10 cellular contexts compared by ENCODE assay signal in genomic region chr1:15412843-15413242, GRCh38. TPM values are rescaled to one million over a fixed set of nuclear protein-coding genes. Genes with fewer than 3 reads are reported as not detected.
A peak's percentile ranks its signal among the peaks of the same experiment; 100 is the strongest.
DNase-seq lines count a peak whose midpoint lies in the region; ATAC-seq, FAIRE-seq and TF ChIP-seq lines count a peak whose summit lies in the region.
"Had no signal": no experiment of that assay in that cellular context is flagged by ENCODE, and none has a peak within 500 bp of the region (broad histone marks: within the 10 kb centered on the region; RNA-seq: fewer than 3 reads in every experiment).

No MANE protein-coding gene starts in this region.

- H3K9me3 Mint-ChIP-seq in activated T-cell treated with anti-CD3 and anti-CD28 coated beads, Interleukin-2, amount 50 U/mL, for 4 hours, result no peaks in the 10 kb centered on the region
- H3K9me3 Mint-ChIP-seq in GM23338, result no peaks in the 10 kb centered on the region; the same call in 2 of the 3 replicates

- no peak for FAIRE-seq in GM12878 (lab: Jason Lieb, UNC)

- H3K4me3 ChIP-seq in GM12878 (peak overlapping the region; percentile 97; the same call in 1 of the 2 replicates), mucosa of descending colon (no peak overlapping the region), testis (no peak overlapping the region), GM23338 (no peak overlapping the region)

- no peaks in the 10 kb centered on the region for H3F3A ChIP-seq in GM23338 (replicated peaks; ENCODE audit: low read depth)

- RAD21 ChIA-PET in GM12878 (lab: Charles Lee; ENCODE audit: unreplicated experiment), result interaction anchor here (1.1 to 1.6 kb wide), 4 partner anchors 9 to 90 kb away, joined by 3 to 10 read pairs (median 4); no protein-coding TSS in a partner anchor

- no peak for TF ChIP-seq EP300 in GM12878 (IDR thresholded peaks at IDR 0.05; ENCODE audit: borderline replicate concordance in 1 of 2, control insufficient read depth in 1 of 2, low read depth in 2 of 2, low read length in 2 of 2)

- TF ChIP-seq CTCF in GM12878 (IDR thresholded peaks at IDR 0.05 in 2 of 3, conservative IDR thresholded peaks at IDR 0.05 in 1 of 3; ENCODE audit: control insufficient read depth in 2 of 3, extremely low read depth in 1 of 3, insufficient read depth in 1 of 3, low read depth in 3 of 3, low read length in 3 of 3) (no peak), mucosa of descending colon (IDR thresholded peaks at IDR 0.05) (no peak), testis (IDR thresholded peaks at IDR 0.05) (no peak), GM23338 (conservative IDR thresholded peaks at IDR 0.05; ENCODE audit: low read depth in 2 of 2) (no peak)

- H2AFZ ChIP-seq in GM12878 (ENCODE audit: control insufficient read depth, low read depth, low read length), result no peak overlapping the region
- no peak overlapping the region for H2AFZ ChIP-seq in GM23338

- no peaks in the 10 kb centered on the region; the same call in 1 of the 2 replicates for H4K20me1 ChIP-seq in GM12878 (ENCODE audit: control insufficient read depth, insufficient read depth)
- H4K20me1 ChIP-seq in GM23338 (replicated peaks; ENCODE audit: insufficient read depth), result no peaks in the 10 kb centered on the region; the same call in 1 of the 2 replicates

- peak overlapping the region; percentile 94 for H3K4me3 Mint-ChIP-seq in activated T-cell treated with anti-CD3 and anti-CD28 coated beads, Interleukin-2, amount 50 U/mL, for 4 hours
- H3K4me3 Mint-ChIP-seq in GM23338, result no peak overlapping the region; the same call in 2 of the 3 replicates

- no peak overlapping the region for H3K27ac Mint-ChIP-seq in GM23338

- H3K9me3 ChIP-seq in GM12878 (replicated peaks; ENCODE audit: control insufficient read depth, insufficient read depth, low read length) (no peaks in the 10 kb centered on the region), mucosa of descending colon (no peaks in the 10 kb centered on the region), testis (no peaks in the 10 kb centered on the region)

- 90% methylated on average over 11 of the region's 11 CpGs for WGBS in GM12878 (ENCODE audit: insufficient coverage, insufficient replicate concordance, low lambda C conversion rate, missing lambda C conversion rate)
- WGBS in testis, 2 donors, result 65 to 77% methylated on average over 11 of the region's 11 CpGs

- H3K9ac ChIP-seq in GM12878 (ENCODE audit: control insufficient read depth, insufficient read depth, low read length), result peak overlapping the region; percentile 83; the same call in 1 of the 2 replicates

- intact Hi-C loops in GM12878 (cut with micrococcal nuclease; ENCODE audit: unreplicated experiment), result no loop called here
- intact Hi-C loops in mucosa of descending colon (cut with DNase I, micrococcal nuclease), result loop anchor here (5.0 kb wide), 2 partner anchors 76 to 91 kb away; no protein-coding TSS in a partner anchor
- intact Hi-C loops in testis (cut with DNase I; ENCODE audit: low total_unique reads), result no loop called here

- no peaks in the 10 kb centered on the region for H3K9me2 ChIP-seq in GM23338 (ENCODE audit: insufficient read depth)

- in situ Hi-C loops in GM12878 (cut with MboI), result no loop called here

- peaks cover 70% of the 10 kb centered on the region for H3K79me2 ChIP-seq in GM12878 (ENCODE audit: control insufficient read depth, insufficient read depth, low read length)
- H3K79me2 ChIP-seq in GM23338 (replicated peaks; ENCODE audit: insufficient read depth), result no peaks in the 10 kb centered on the region

- H3K4me1 Mint-ChIP-seq in activated T-cell treated with anti-CD3 and anti-CD28 coated beads, Interleukin-2, amount 50 U/mL, for 4 hours (ENCODE audit: low read depth), result peaks cover 68% of the 10 kb centered on the region
- H3K4me1 Mint-ChIP-seq in GM23338, result peaks cover 28% of the 10 kb centered on the region

- no peak for DNase-seq in activated T-cell treated with anti-CD3 and anti-CD28 coated beads, Interleukin-2, amount 50 U/mL, for 4 hours
- no peak for DNase-seq in activated T-cell treated with anti-CD3 and anti-CD28 coated beads, Interleukin-2, amount 50 U/mL, for 1 hour
- DNase-seq in GM12878 (ENCODE audit: low read depth, low spot score) (no peak), mucosa of descending colon (peak; percentile 76 to 84 (median 83)), testis (peak; percentile 65), GM23338 (ENCODE audit: low spot score) (no peak), DMS79 treated with DMSO at 0.1 percent for 48 hours (lab: John Stamatoyannopoulos, UW) (no peak), NCI-H226 (no peak)
- DNase-seq: foreskin keratinocyte had no signal

- SMC1A ChIA-PET in GM12878 (lab: Charles Lee; ENCODE audit: uncharacterized antibody, unreplicated experiment), result interaction anchor here (0.6 to 1.6 kb wide), 3 partner anchors 9 to 89 kb away, joined by 3 to 4 read pairs (median 3); no protein-coding TSS in a partner anchor

- peaks cover 15% of the 10 kb centered on the region for H3K36me3 Mint-ChIP-seq in activated T-cell treated with anti-CD3 and anti-CD28 coated beads, Interleukin-2, amount 50 U/mL, for 4 hours (ENCODE audit: insufficient read depth)
- no peaks in the 10 kb centered on the region for H3K36me3 Mint-ChIP-seq in GM23338 (ENCODE audit: low read depth)

- ATAC-seq in activated T-cell treated with anti-CD3 and anti-CD28 coated beads, Interleukin-2, amount 50 U/mL, for 4 hours, result no peak
- ATAC-seq in GM12878, result no peak
- ATAC-seq in mucosa of descending colon, result peak; percentile 29
- no peak for ATAC-seq in GM23338
- ATAC-seq: foreskin keratinocyte had no signal

- peaks cover 0 to 3% of the 10 kb centered on the region in 2 experiments; a peak in 1 of 4 replicates for H3K27me3 ChIP-seq in GM12878 (replicated peaks in 1 of 2; ENCODE audit: control insufficient read depth in 2 of 2, insufficient read depth in 2 of 2, low read length in 1 of 2)
- H3K27me3 ChIP-seq in testis, result no peaks in the 10 kb centered on the region
- H3K27me3 ChIP-seq in GM23338 (ENCODE audit: insufficient read depth), result peaks cover 24% of the 10 kb centered on the region
- H3K27me3 ChIP-seq: foreskin keratinocyte had no signal

- CTCF ChIA-PET in GM12878 (lab: Yijun Ruan, JAX), result interaction anchor here (1.0 to 2.1 kb wide), 3 partner anchors 11 to 90 kb away, joined by 4 to 14 read pairs (median 5); no protein-coding TSS in a partner anchor

- peak overlapping the region; percentile 97; the same call in 1 of the 2 replicates for H3K4me2 ChIP-seq in GM12878 (ENCODE audit: control insufficient read depth, insufficient read depth)
- no peak overlapping the region for H3K4me2 ChIP-seq in GM23338

- TF ChIP-seq RAD21 in GM12878 (IDR thresholded peaks at IDR 0.05; ENCODE audit: insufficient read depth, low read depth, low read length), result no peak

- H3K36me3 ChIP-seq in GM12878 (ENCODE audit: control insufficient read depth in 2 of 2, insufficient read depth in 2 of 2, low read length in 1 of 2) (peaks cover 0 to 2% of the 10 kb centered on the region in 2 experiments; a peak in 1 of 4 replicates), mucosa of descending colon (ENCODE audit: low read depth) (no peaks in the 10 kb centered on the region), testis (ENCODE audit: low read depth, missing control alignments) (no peaks in the 10 kb centered on the region), GM23338 (ENCODE audit: insufficient read depth) (no peaks in the 10 kb centered on the region)

- H3K27ac ChIP-seq in GM12878 (ENCODE audit: control insufficient read depth, insufficient read depth), result 0 out of 2 replicates have a peak overlapping the region, but pooled peaks have one; percentile 75
- H3K27ac ChIP-seq in testis, result peak overlapping the region; percentile 73 to 74
- H3K27ac ChIP-seq in GM23338 (ENCODE audit: low read depth), result no peak overlapping the region
- H3K27ac ChIP-seq: foreskin keratinocyte had no signal

- TF ChIP-seq POLR2A in GM12878 (IDR thresholded peaks at IDR 0.05; ENCODE audit: low read depth, low read length), result no peak
- TF ChIP-seq POLR2A in testis (IDR thresholded peaks at IDR 0.05), result no peak

- BruUV-seq in GM12878 (replicated peaks; lab: Mats Ljungman, UMichigan), result no TSS peak

- POLR2A ChIA-PET in GM12878 (lab: Charles Lee), result interaction anchor here (0.5 to 1.3 kb wide), 2 partner anchors 10 to 975 kb away, joined by 3 to 4 read pairs; no protein-coding TSS in a partner anchor

- H3K4me1 ChIP-seq in GM12878 (ENCODE audit: control insufficient read depth, insufficient read depth, low read length), result peaks cover 48% of the 10 kb centered on the region
- peaks cover 63% of the 10 kb centered on the region for H3K4me1 ChIP-seq in mucosa of descending colon (ENCODE audit: low read depth)
- peaks cover 49% of the 10 kb centered on the region for H3K4me1 ChIP-seq in testis
- peaks cover 10% of the 10 kb centered on the region for H3K4me1 ChIP-seq in GM23338 (ENCODE audit: insufficient read depth)

- H3K27me3 Mint-ChIP-seq in activated T-cell treated with anti-CD3 and anti-CD28 coated beads, Interleukin-2, amount 50 U/mL, for 4 hours (ENCODE audit: low read depth), result no peaks in the 10 kb centered on the region
- H3K27me3 Mint-ChIP-seq in GM23338 (ENCODE audit: insufficient read depth, low read depth, poor library complexity), result peaks cover 22% of the 10 kb centered on the region

RNA-seq across cellular contexts. Expression of gene EFHD2, which starts 3.2 kb away (rescaled TPM):
- total RNA-seq in activated T-cell treated with anti-CD3 and anti-CD28 coated beads, Interleukin-2, amount 50 U/mL, for 4 hours, result 10 to 100 TPM; 79.5 to 81.7 (median 80.0) TPM
- 16.2 and 21.3 TPM in 2 replicates for total RNA-seq in GM12878 (2013; cell fraction: nucleolus; rRNA removed)
- total RNA-seq in GM12878 (2014; rRNA removed), result 68.9 and 85.1 TPM in 2 replicates
- 25.7 and 31.5 TPM in 2 replicates for total RNA-seq in GM12878 (2014; rRNA removed; fragmentation: Illumina TruSeq; extraction: Trizol)
- total RNA-seq in GM12878 (2021), result 106 and 107 TPM in 2 replicates
- 21.5 TPM for polyA plus RNA-seq in GM12878 (2011; ENCODE audit: low read depth)
- 27.6 and 47.2 TPM in 2 replicates for polyA plus RNA-seq in GM12878 (2011; rRNA removed)
- polyA plus RNA-seq in GM12878 (2011; cell fraction: cytosol; rRNA removed), result 57.7 and 83.4 TPM in 2 replicates
- 55.8 and 67.2 TPM in 2 replicates for polyA plus RNA-seq in GM12878 (2011; cell fraction: nucleus; rRNA removed)
- 54.9 and 67.3 TPM in 2 replicates for polyA plus RNA-seq in GM12878 (2012)
- polyA plus RNA-seq in GM12878 (2014; fragmentation: Illumina TruSeq; extraction: Trizol), result 8.7 and 31.3 TPM in 2 replicates
- polyA plus RNA-seq in GM12878 (2014; fragmentation: Nextera tagmentation; extraction: Ambion mirVana), result 1 to 10 TPM; 4.0 to 6.6 TPM
- 99.2 and 126 TPM in 2 replicates for polyA plus RNA-seq in GM12878 (2014; rRNA removed)
- 100 to 1,000 TPM in 1 of 2 experiments, 10 to 100 TPM in 1; 96.3 to 114 TPM for polyA plus RNA-seq in GM12878 (2016; fragmentation: Nextera tagmentation; extraction: Ambion mirVana)
- polyA minus RNA-seq in GM12878 (2011; rRNA and poly(A)+ RNA removed), result 13.5 and 27.4 TPM in 2 replicates
- polyA minus RNA-seq in GM12878 (2011; cell fraction: cytosol; rRNA and poly(A)+ RNA removed), result 21.4 and 25.4 TPM in 2 replicates
- 6.2 and 10.5 TPM in 2 replicates for polyA minus RNA-seq in GM12878 (2011; cell fraction: nucleus; rRNA and poly(A)+ RNA removed)
- total RNA-seq in mucosa of descending colon, result 100 to 1,000 TPM in 2 of 3 donors, 10 to 100 TPM in 1; 89.5 to 197 (median 154) TPM
- total RNA-seq in testis, result 100 to 1,000 TPM; 308 to 384 TPM
- 146 TPM for polyA plus RNA-seq in testis (ENCODE audit: insufficient read depth, low read depth, low replicate concordance)
- 22.8 and 23.7 TPM in 2 replicates for total RNA-seq in GM23338 (2014; rRNA removed; shearing (Covaris generic))
- polyA plus RNA-seq in GM23338 (2016; fragmentation: Nextera tagmentation; extraction: Ambion mirVana), result 19.3 and 22.8 TPM in 2 replicates

RNA-seq across cellular contexts. Expression of gene CTRC, which starts 25.4 kb away (rescaled TPM):
- total RNA-seq in activated T-cell treated with anti-CD3 and anti-CD28 coated beads, Interleukin-2, amount 50 U/mL, for 4 hours, result 1 to 10 TPM; 1.4 to 2.6 (median 1.5) TPM
- total RNA-seq in GM12878 (2013; cell fraction: nucleolus; rRNA removed), result not detected in 2 replicates
- total RNA-seq in GM12878 (2014; rRNA removed), result not detected in 2 replicates
- not detected in 2 replicates for total RNA-seq in GM12878 (2014; rRNA removed; fragmentation: Illumina TruSeq; extraction: Trizol)
- 1.5 and 1.9 TPM in 2 replicates for total RNA-seq in GM12878 (2021)
- polyA plus RNA-seq in GM12878 (2011; ENCODE audit: low read depth), result not detected
- polyA plus RNA-seq in GM12878 (2011; rRNA removed), result not detected in 2 replicates
- polyA plus RNA-seq in GM12878 (2011; cell fraction: cytosol; rRNA removed), result not detected in 2 replicates
- polyA plus RNA-seq in GM12878 (2011; cell fraction: nucleus; rRNA removed), result 0.22 TPM in 1 of 2 replicates, not detected in the other
- not detected in 2 replicates for polyA plus RNA-seq in GM12878 (2012)
- polyA plus RNA-seq in GM12878 (2014; fragmentation: Illumina TruSeq; extraction: Trizol), result 0.79 TPM in 1 of 2 replicates, not detected in the other
- not detected for polyA plus RNA-seq in GM12878 (2014; fragmentation: Nextera tagmentation; extraction: Ambion mirVana)
- 0.03 TPM in 1 of 2 replicates, not detected in the other for polyA plus RNA-seq in GM12878 (2014; rRNA removed)
- polyA plus RNA-seq in GM12878 (2016; fragmentation: Nextera tagmentation; extraction: Ambion mirVana), result not detected
- polyA minus RNA-seq in GM12878 (2011; rRNA and poly(A)+ RNA removed), result not detected in 2 replicates
- not detected in 2 replicates for polyA minus RNA-seq in GM12878 (2011; cell fraction: cytosol; rRNA and poly(A)+ RNA removed)
- polyA minus RNA-seq in GM12878 (2011; cell fraction: nucleus; rRNA and poly(A)+ RNA removed), result not detected in 2 replicates
- not detected for total RNA-seq in mucosa of descending colon
- under 1 TPM; 0.50 to 0.55 TPM for total RNA-seq in testis
- 0.83 TPM for polyA plus RNA-seq in testis (ENCODE audit: insufficient read depth, low read depth, low replicate concordance)
- total RNA-seq in GM23338 (2014; rRNA removed; shearing (Covaris generic)), result 0.24 TPM in 1 of 2 replicates, not detected in the other
- polyA plus RNA-seq in GM23338 (2016; fragmentation: Nextera tagmentation; extraction: Ambion mirVana), result not detected in 2 replicates
- total RNA-seq: foreskin keratinocyte, LHCN-M2 had no signal
- polyA plus RNA-seq: foreskin keratinocyte had no signal

RNA-seq across cellular contexts. Expression of gene CELA2A, which starts 43.7 kb away (rescaled TPM):
- under 1 TPM; 0.52 to 0.83 (median 0.53) TPM for total RNA-seq in activated T-cell treated with anti-CD3 and anti-CD28 coated beads, Interleukin-2, amount 50 U/mL, for 4 hours
- not detected in 2 replicates for total RNA-seq in GM12878 (2013; cell fraction: nucleolus; rRNA removed)
- total RNA-seq in GM12878 (2014; rRNA removed), result not detected in 2 replicates
- total RNA-seq in GM12878 (2014; rRNA removed; fragmentation: Illumina TruSeq; extraction: Trizol), result not detected in 2 replicates
- 0.90 and 1.5 TPM in 2 replicates for total RNA-seq in GM12878 (2021)
- not detected for polyA plus RNA-seq in GM12878 (2011; ENCODE audit: low read depth)
- not detected in 2 replicates for polyA plus RNA-seq in GM12878 (2011; rRNA removed)
- not detected in 2 replicates for polyA plus RNA-seq in GM12878 (2011; cell fraction: cytosol; rRNA removed)
- polyA plus RNA-seq in GM12878 (2011; cell fraction: nucleus; rRNA removed), result not detected in 2 replicates
- polyA plus RNA-seq in GM12878 (2012), result not detected in 2 replicates
- polyA plus RNA-seq in GM12878 (2014; fragmentation: Illumina TruSeq; extraction: Trizol), result not detected in 2 replicates
- polyA plus RNA-seq in GM12878 (2014; fragmentation: Nextera tagmentation; extraction: Ambion mirVana), result not detected
- not detected in 2 replicates for polyA plus RNA-seq in GM12878 (2014; rRNA removed)
- polyA plus RNA-seq in GM12878 (2016; fragmentation: Nextera tagmentation; extraction: Ambion mirVana), result not detected
- polyA minus RNA-seq in GM12878 (2011; rRNA and poly(A)+ RNA removed), result not detected in 2 replicates
- polyA minus RNA-seq in GM12878 (2011; cell fraction: cytosol; rRNA and poly(A)+ RNA removed), result not detected in 2 replicates
- not detected in 2 replicates for polyA minus RNA-seq in GM12878 (2011; cell fraction: nucleus; rRNA and poly(A)+ RNA removed)
- not detected for total RNA-seq in mucosa of descending colon
- 1 to 10 TPM; 3.7 to 4.8 TPM for total RNA-seq in testis
- polyA plus RNA-seq in testis (ENCODE audit: insufficient read depth, low read depth, low replicate concordance), result 2.4 TPM
- total RNA-seq in GM23338 (2014; rRNA removed; shearing (Covaris generic)), result not detected in 2 replicates
- not detected in 2 replicates for polyA plus RNA-seq in GM23338 (2016; fragmentation: Nextera tagmentation; extraction: Ambion mirVana)
- total RNA-seq: foreskin keratinocyte, LHCN-M2 had no signal
- polyA plus RNA-seq: foreskin keratinocyte had no signal

Comparison
In these comparisons a context has a peak if more than half of its experiments do, and no peak if none do; other contexts are left out.
1. DNase-seq: peak in mucosa of descending colon (3 of 3) and testis (single experiment); none in activated T-cell treated with anti-CD3 and anti-CD28 coated beads, Interleukin-2, amount 50 U/mL, for 4 hours (single experiment), activated T-cell treated with anti-CD3 and anti-CD28 coated beads, Interleukin-2, amount 50 U/mL, for 1 hour (single experiment), GM12878 (single experiment), GM23338 (single experiment), DMS79 treated with DMSO at 0.1 percent for 48 hours (single experiment) and NCI-H226 (single experiment).
2. intact Hi-C loops: an anchor here in mucosa of descending colon (5.0 kb wide); none called in GM12878 and testis.